Comparison of ENCODE assay signal across 8 cellular contexts in genomic region chr12:118372541-118373495, GRCh38. TPM values are rescaled to one million over a fixed set of nuclear protein-coding genes. Genes with fewer than 3 reads are reported as not detected.
A peak's percentile ranks its signal among the peaks of the same experiment; 100 is the strongest.
DNase-seq lines count a peak whose midpoint lies in the region; ATAC-seq and TF ChIP-seq lines count a peak whose summit lies in the region.

Gene TAOK3 (minus strand): TSS chr12:118372907. CDS start chr12:118255567, 117,340 bp downstream.

- H3K27me3 Mint-ChIP-seq in endothelial cell (ENCODE audit: unreplicated experiment) = peaks cover 5% of the 10 kb centered on the region

- peak within 1 kb of the TSS; percentile 78 for H3K9ac ChIP-seq in OCI-LY3 (ENCODE audit: low read length)

- no peaks in the 10 kb centered on the region for H3K36me3 Mint-ChIP-seq in endothelial cell (ENCODE audit: low read depth, unreplicated experiment)

- H3K4me1 ChIP-seq in OCI-LY3 (ENCODE audit: low read length) = peaks cover 26% of the 10 kb centered on the region

- peak within 1 kb of the TSS; percentile 85; the same call in 1 of the 2 replicates for H2AFZ ChIP-seq in OCI-LY3 (ENCODE audit: low read depth, low read length)

- H3K36me3 ChIP-seq in OCI-LY3 (replicated peaks; ENCODE audit: low read depth, low read length) = no peaks in the 10 kb centered on the region

- ATAC-seq in GM21515 (IDR thresholded peaks at IDR 0.05; ENCODE audit: unreplicated experiment) = peak; percentile 76

- peak within 1 kb of the TSS; percentile 96 for H3K4me3 Mint-ChIP-seq in endothelial cell (ENCODE audit: unreplicated experiment)

- peaks cover 8% of the 10 kb centered on the region; the same call in 1 of the 2 replicates for H3K27me3 ChIP-seq in OCI-LY3 (ENCODE audit: low read depth, low read length)

- no peaks in the 10 kb centered on the region for H3K9me3 ChIP-seq in OCI-LY3 (ENCODE audit: insufficient read depth, low read length)

- H3K4me2 ChIP-seq in OCI-LY3 (ENCODE audit: low read length) = peak within 1 kb of the TSS; percentile 85

- H4K20me1 ChIP-seq in OCI-LY3 (ENCODE audit: insufficient read depth, low read length) = peaks cover 3% of the 10 kb centered on the region; the same call in 1 of the 2 replicates

- DNase-seq in D341Med (ENCODE audit: low spot score) (peak; percentile 96), HuH-7 (ENCODE audit: low spot score) (peak; percentile 78), endothelial cell (ENCODE audit: low spot score) (peak; percentile 97), midbrain (lab: John Stamatoyannopoulos, UW) (peak; percentile 98)
- DNase-seq in activated CD8-positive, alpha-beta memory T cell treated with anti-CD3 and anti-CD28 coated beads, Interleukin-2, amount 50 U/mL, for 48 hours = peak; percentile 95
- DNase-seq in stimulated activated CD8-positive, alpha-beta memory T cell treated with anti-CD3 and anti-CD28 coated beads, Interleukin-2, amount 100 ng/mL, for 1 hour (ENCODE audit: low read depth in 2 of 2) = peak; percentile 91 to 94

- peak within 1 kb of the TSS; percentile 80 for H3K27ac Mint-ChIP-seq in endothelial cell (ENCODE audit: unreplicated experiment)

- peaks cover 10% of the 10 kb centered on the region for H3K4me1 Mint-ChIP-seq in endothelial cell (ENCODE audit: unreplicated experiment)

- H3K27ac ChIP-seq in OCI-LY3 (ENCODE audit: low read length) = no peak within 1 kb of the TSS

- H3K9me3 Mint-ChIP-seq in endothelial cell (ENCODE audit: unreplicated experiment) = no peaks in the 10 kb centered on the region

- peaks cover 14% of the 10 kb centered on the region for H3K79me2 ChIP-seq in OCI-LY3 (ENCODE audit: low read length)

- peak within 1 kb of the TSS; percentile 91 for H3K4me3 ChIP-seq in OCI-LY3 (ENCODE audit: low read length)

- TF ChIP-seq CTCF in OCI-LY3 (IDR thresholded peaks at IDR 0.05; ENCODE audit: low read depth, low read length) (no peak), endothelial cell (IDR thresholded peaks at IDR 0.05; ENCODE audit: unreplicated experiment) (no peak)

RNA-seq across cellular contexts. Expression of gene TAOK3, which starts in this region (rescaled TPM):
- total RNA-seq in endothelial cell (ENCODE audit: unreplicated experiment) = 16.5 TPM
